ENCODE assay signal across 15 cellular contexts in the genomic region with DNA sequence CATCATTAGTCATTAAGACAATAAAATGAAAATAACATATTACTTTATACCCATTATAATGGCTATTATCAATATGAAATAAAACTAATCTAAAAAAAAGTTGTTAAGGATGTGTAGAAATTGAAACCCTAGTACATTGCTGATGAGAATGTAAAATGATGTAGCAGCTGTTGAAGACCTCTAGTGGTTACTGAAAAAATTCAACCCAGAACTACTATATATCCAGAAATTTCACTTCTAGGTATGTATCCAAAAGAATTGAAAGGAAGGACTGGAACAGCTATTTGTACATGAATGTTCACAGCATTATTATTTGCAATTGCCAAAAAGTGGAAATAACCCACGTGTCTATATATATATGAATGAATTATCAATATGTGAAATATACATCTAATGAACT.
DNase-seq lines count a peak whose midpoint lies in the region; ATAC-seq and TF ChIP-seq lines count a peak whose summit lies in the region.
"Had no signal": no experiment of that assay in that cellular context is flagged by ENCODE, and none has a peak within 500 bp of the region (broad histone marks: within the 10 kb centered on the region; RNA-seq: fewer than 3 reads in every experiment).

No MANE protein-coding gene starts in this region.

- H3K9ac ChIP-seq in SK-N-SH (no peak overlapping the region), endodermal cell (ENCODE audit: extremely low read depth, low read length, poor library complexity, severe bottlenecking) (no peak overlapping the region)
- H3K9ac ChIP-seq: KMS-11 had no signal

- TF ChIP-seq RAD21 in SK-N-SH (IDR thresholded peaks at IDR 0.05; ENCODE audit: low read length), result no peak

- H3K36me3 Mint-ChIP-seq in endodermal cell (ENCODE audit: low read depth), result no peaks in the 10 kb centered on the region
- H3K36me3 Mint-ChIP-seq in type B pancreatic cell, result no peaks in the 10 kb centered on the region

- no peaks in the 10 kb centered on the region for H3K9me2 ChIP-seq in SK-N-SH

- BruUV-seq in Panc1 (replicated peaks; lab: Mats Ljungman, UMichigan), result no TSS peak

- TF ChIP-seq CTCF in SK-N-SH (IDR thresholded peaks at IDR 0.05) (peak; percentile 30; the same call in 1 of the 2 replicates), Panc1 (IDR thresholded peaks at IDR 0.05) (peak; percentile 28; the same call in 1 of the 2 replicates), endodermal cell (conservative IDR thresholded peaks at IDR 0.05) (peak; percentile 72), type B pancreatic cell (conservative IDR thresholded peaks at IDR 0.05) (peak; percentile 52), GM10248 (IDR thresholded peaks at IDR 0.05; ENCODE audit: control extremely low read depth, extremely low read depth, low read depth, missing control alignments) (no peak)

- intact Hi-C loops in Panc1 (cut with micrococcal nuclease; ENCODE audit: unreplicated experiment), result no loop called here

- H2AFZ ChIP-seq in SK-N-SH (ENCODE audit: low read depth), result no peak overlapping the region

- H3K4me1 Mint-ChIP-seq in endodermal cell, result no peaks in the 10 kb centered on the region
- H3K4me1 Mint-ChIP-seq in type B pancreatic cell (ENCODE audit: unreplicated experiment), result no peaks in the 10 kb centered on the region

- H3K4me3 Mint-ChIP-seq in endodermal cell (no peak overlapping the region), type B pancreatic cell (no peak overlapping the region)
- H3K4me3 Mint-ChIP-seq: CD4-positive, alpha-beta T cell had no signal

- no peak for ATAC-seq in SK-N-SH treated with all-trans-retinoic acid at 6 μM for 48 hours
- ATAC-seq in Panc1, result no peak

- H3K4me2 ChIP-seq in SK-N-SH, result no peak overlapping the region
- H3K4me2 ChIP-seq: KMS-11 had no signal

- no peak for DNase-seq in SK-N-SH
- no peak for DNase-seq in Panc1 (ENCODE audit: low read depth, low spot score)
- DNase-seq in endodermal cell, result no peak
- DNase-seq in type B pancreatic cell (ENCODE audit: extremely low spot score, unreplicated experiment), result no peak
- no peak for DNase-seq in NK-92 (lab: John Stamatoyannopoulos, UW; ENCODE audit: unreplicated experiment)
- DNase-seq in GM10248 (ENCODE audit: extremely low spot score), result no peak
- DNase-seq in HK-2 (ENCODE audit: unreplicated experiment), result no peak
- DNase-seq: Calu3; CD4-positive, alpha-beta T cell; MG63; NCI-H1092 treated with DMSO at 0.1 percent for 48 hours; NCI-H1694; NCI-H446 treated with DMSO at 0.1 percent for 48 hours had no signal

- 0% methylated on average over 1 of the region's 1 CpG for WGBS in SK-N-SH (ENCODE audit: low lambda C conversion rate)
- whole genome bisulfite sequencing in endodermal cell (ENCODE audit: insufficient coverage in 1 of 2, insufficient read length in 1 of 2), 2 experiments, result no CpG with 5 or more reads among the region's 1 CpG

- H3K4me1 ChIP-seq in SK-N-SH (ENCODE audit: control insufficient read depth in 1 of 2, insufficient read depth in 2 of 2, low read depth in 1 of 2, low read length in 1 of 2) (no peaks in the 10 kb centered on the region), Panc1 (ENCODE audit: control insufficient read depth, insufficient read depth, low read length) (no peaks in the 10 kb centered on the region; the same call in 1 of the 2 replicates), endodermal cell (ENCODE audit: control insufficient read depth, insufficient read depth, low read length) (no peaks in the 10 kb centered on the region)

- H3K27me3 Mint-ChIP-seq in endodermal cell (ENCODE audit: insufficient read depth) (no peaks in the 10 kb centered on the region), type B pancreatic cell (no peaks in the 10 kb centered on the region)
- H3K27me3 Mint-ChIP-seq: CD4-positive, alpha-beta T cell had no signal

- H3K9me3 Mint-ChIP-seq in endodermal cell (no peaks in the 10 kb centered on the region), type B pancreatic cell (no peaks in the 10 kb centered on the region)
- H3K9me3 Mint-ChIP-seq: CD4-positive, alpha-beta T cell had no signal

- CTCF ChIA-PET in SK-N-SH (lab: Yijun Ruan, JAX), result no interaction called here
- CTCF ChIA-PET in Panc1 (lab: Charles Lee), result no interaction called here
- CTCF ChIA-PET in GM10248 (lab: Yijun Ruan, JAX), result no interaction called here

- in situ Hi-C loops in Panc1 (cut with HindIII; ENCODE audit: low pct_unique_long_range_greater_than_20kb, low sequenced_read_pairs), result no loop called here

- H3K27ac Mint-ChIP-seq in endodermal cell (no peak overlapping the region), type B pancreatic cell (no peak overlapping the region)
- H3K27ac Mint-ChIP-seq: CD4-positive, alpha-beta T cell had no signal

- H3K4me3 ChIP-seq in SK-N-SH (ENCODE audit: low read depth in 2 of 2, low read length in 1 of 2) (no peak overlapping the region), Panc1 (ENCODE audit: low read depth in 2 of 2, low read length in 2 of 2) (no peak overlapping the region), endodermal cell (ENCODE audit: low read length) (no peak overlapping the region)
- H3K4me3 ChIP-seq: MG63 had no signal

- H3F3A ChIP-seq in SK-N-SH (replicated peaks; ENCODE audit: insufficient read depth), result no peaks in the 10 kb centered on the region

- no peaks in the 10 kb centered on the region for H3K79me2 ChIP-seq in SK-N-SH (ENCODE audit: insufficient read depth)

- no peaks in the 10 kb centered on the region for H3K36me3 ChIP-seq in SK-N-SH (replicated peaks in 1 of 2; ENCODE audit: control insufficient read depth in 1 of 2, insufficient read depth in 2 of 2, low read length in 1 of 2)
- no peaks in the 10 kb centered on the region; the same call in 1 of the 2 replicates for H3K36me3 ChIP-seq in Panc1 (ENCODE audit: control insufficient read depth, insufficient read depth, low read length)
- no peaks in the 10 kb centered on the region for H3K36me3 ChIP-seq in endodermal cell (ENCODE audit: control insufficient read depth, insufficient read depth, low read length)
- H3K36me3 ChIP-seq: MG63 had no signal

- POLR2A ChIA-PET in SK-N-SH (lab: Yijun Ruan, JAX), result no interaction called here
- POLR2A ChIA-PET in Panc1 (lab: Charles Lee), result no interaction called here
- POLR2A ChIA-PET in GM10248 (lab: Yijun Ruan, JAX), result no interaction called here

- no peaks in the 10 kb centered on the region for H3K9me3 ChIP-seq in SK-N-SH
- no peaks in the 10 kb centered on the region for H3K9me3 ChIP-seq in Panc1 (ENCODE audit: control insufficient read depth, insufficient read depth, low read depth, low read length)
- no peaks in the 10 kb centered on the region for H3K9me3 ChIP-seq in endodermal cell (ENCODE audit: control insufficient read depth, low read length)
- H3K9me3 ChIP-seq: MG63 had no signal

- TF ChIP-seq EP300 in SK-N-SH (IDR thresholded peaks at IDR 0.05; ENCODE audit: borderline replicate concordance in 1 of 2, low read depth in 1 of 2, low read length in 1 of 2), result no peak

- H3K27ac ChIP-seq in SK-N-SH (ENCODE audit: low read depth in 2 of 2, low read length in 1 of 2) (no peak overlapping the region), Panc1 (ENCODE audit: low read length) (no peak overlapping the region), endodermal cell (ENCODE audit: low read depth, low read length) (no peak overlapping the region)
- H3K27ac ChIP-seq: KMS-11 had no signal

- no peaks in the 10 kb centered on the region for H4K20me1 ChIP-seq in SK-N-SH (ENCODE audit: insufficient read depth)

- H3K27me3 ChIP-seq in SK-N-SH (ENCODE audit: insufficient read depth) (no peaks in the 10 kb centered on the region), Panc1 (ENCODE audit: control insufficient read depth, insufficient read depth, low read length) (no peaks in the 10 kb centered on the region), endodermal cell (ENCODE audit: control insufficient read depth, insufficient read depth, low read length, poor library complexity, severe bottlenecking) (no peaks in the 10 kb centered on the region)
- H3K27me3 ChIP-seq: MG63 had no signal

TF ChIP-seq in SK-N-SH, 30 proteins besides CTCF, POLR2A, EP300 and RAD21 (continues in another document):
- TF ChIP-seq, protein P1, sequence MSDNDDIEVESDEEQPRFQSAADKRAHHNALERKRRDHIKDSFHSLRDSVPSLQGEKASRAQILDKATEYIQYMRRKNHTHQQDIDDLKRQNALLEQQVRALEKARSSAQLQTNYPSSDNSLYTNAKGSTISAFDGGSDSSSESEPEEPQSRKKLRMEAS (IDR thresholded peaks at IDR 0.05; ENCODE audit: low read depth), result no peak
- no peak for TF ChIP-seq POLR2AphosphoS5 (IDR thresholded peaks at IDR 0.05; ENCODE audit: low read depth, low read length)
- TF ChIP-seq RFX5 (IDR thresholded peaks at IDR 0.05; ENCODE audit: low read length), result no peak
- no peak for TF ChIP-seq GABPA (IDR thresholded peaks at IDR 0.05; ENCODE audit: low read depth)
- TF ChIP-seq USF1 (IDR thresholded peaks at IDR 0.05; ENCODE audit: borderline replicate concordance, low read depth), result no peak

TF ChIP-seq in SK-N-SH treated with all-trans-retinoic acid at 6 μM for 48 hours, 23 proteins besides CTCF, POLR2A, EP300 and RAD21:
- TF ChIP-seq GLIS3 (CRISPR knock-in tag; IDR thresholded peaks at IDR 0.05) (no peak), CREB5 (CRISPR knock-in tag; IDR thresholded peaks at IDR 0.05; ENCODE audit: low read depth) (no peak)
